ENCODE assay signal across 11 cellular contexts in genomic region chr6:135901776-135902524, GRCh38. TPM values are rescaled to one million over a fixed set of nuclear protein-coding genes. Genes with fewer than 3 reads are reported as not detected.
DNase-seq lines count a peak whose midpoint lies in the region; ATAC-seq and TF ChIP-seq lines count a peak whose summit lies in the region.
"Had no signal": no experiment of that assay in that cellular context is flagged by ENCODE, and none has a peak within 500 bp of the region (broad histone marks: within the 10 kb centered on the region; RNA-seq: fewer than 3 reads in every experiment).

No MANE protein-coding gene starts in this region.

- WGBS in prostate gland = 43% methylated on average over 6 of the region's 6 CpGs

- intact Hi-C loops in prostate gland (cut with DNase I) = no loop called here

- H3K9ac ChIP-seq in parathyroid adenoma = no peak overlapping the region

- H3K4me1 ChIP-seq in parathyroid adenoma = peaks cover 11% of the 10 kb centered on the region
- H3K4me1 ChIP-seq in prostate gland (replicated peaks) = no peaks in the 10 kb centered on the region

- DNase-seq in AG10803 (ENCODE audit: low read depth) (peak; percentile 89), fibroblast of villous mesenchyme (ENCODE audit: low read depth) (peak; percentile 93), prostate gland (ENCODE audit: low spot score) (no peak), GM13977 (ENCODE audit: low spot score) (no peak), Kasumi-1 (lab: John Stamatoyannopoulos, UW) (no peak)
- DNase-seq: DMS79 treated with DMSO at 0.1 percent for 48 hours, left colon, NCI-H1694 treated with DMSO at 0.1 percent for 48 hours had no signal

- in situ Hi-C loops in GM13977 (cut with MboI; ENCODE audit: low pct_unique_long_range_greater_than_20kb, low sequenced_read_pairs, unreplicated experiment) = loop anchor here (25.0 kb wide), 1 partner anchor 365 kb away; no protein-coding TSS in a partner anchor

- H3K27me3 ChIP-seq in parathyroid adenoma (ENCODE audit: control insufficient read depth, insufficient read depth, low read length) (no peaks in the 10 kb centered on the region), prostate gland (replicated peaks; ENCODE audit: insufficient read depth) (no peaks in the 10 kb centered on the region)

- no peak overlapping the region for H3K4me2 ChIP-seq in parathyroid adenoma (ENCODE audit: low read length)

- H3K9me3 ChIP-seq in parathyroid adenoma (ENCODE audit: control insufficient read depth, low read length) = no peaks in the 10 kb centered on the region
- H3K9me3 ChIP-seq in prostate gland = no peaks in the 10 kb centered on the region

- H2AFZ ChIP-seq in parathyroid adenoma = peak overlapping the region; percentile 33

- no peaks in the 10 kb centered on the region for H3K79me2 ChIP-seq in parathyroid adenoma

- no peak for ATAC-seq in GM21360 (IDR thresholded peaks at IDR 0.05; ENCODE audit: unreplicated experiment)
- ATAC-seq: left colon had no signal

- peak overlapping the region; percentile 31 for H3K4me3 ChIP-seq in AG10803 (ENCODE audit: low read length)
- 0 out of 2 replicates have a peak overlapping the region, but pooled peaks have one; percentile 1 for H3K4me3 ChIP-seq in WI38 (ENCODE audit: low read depth, low read length)
- no peak overlapping the region for H3K4me3 ChIP-seq in fibroblast of villous mesenchyme (ENCODE audit: low read depth, low read length)
- H3K4me3 ChIP-seq in parathyroid adenoma (ENCODE audit: low read depth, low read length) = no peak overlapping the region
- H3K4me3 ChIP-seq in prostate gland = no peak overlapping the region

- TF ChIP-seq CTCF in AG10803 (conservative IDR thresholded peaks at IDR 0.05; ENCODE audit: low read length) = no peak
- no peak for TF ChIP-seq CTCF in WI38 (IDR thresholded peaks at IDR 0.05; ENCODE audit: low read depth, low read length)
- TF ChIP-seq CTCF in fibroblast of villous mesenchyme (IDR thresholded peaks at IDR 0.05; ENCODE audit: insufficient read depth, low read depth, low read length) = no peak
- TF ChIP-seq CTCF in parathyroid adenoma (IDR thresholded peaks at IDR 0.05) = no peak
- no peak for TF ChIP-seq CTCF in prostate gland (IDR thresholded peaks at IDR 0.05)
- TF ChIP-seq CTCF in GM13977 (IDR thresholded peaks at IDR 0.05; ENCODE audit: extremely low read depth, insufficient read depth, missing control alignments) = no peak

- no peak for TF ChIP-seq POLR2A in prostate gland (IDR thresholded peaks at IDR 0.05)

- H3K27ac ChIP-seq in parathyroid adenoma (peak overlapping the region; percentile 59), prostate gland (no peak overlapping the region)

- H3K36me3 ChIP-seq in parathyroid adenoma (ENCODE audit: control insufficient read depth, insufficient read depth, low read length) = no peaks in the 10 kb centered on the region
- no peaks in the 10 kb centered on the region for H3K36me3 ChIP-seq in prostate gland

RNA-seq across cellular contexts. Expression of gene PDE7B, which starts 50.4 kb away (rescaled TPM):
- total RNA-seq in fibroblast of villous mesenchyme = 1.7 and 3.9 TPM in 2 replicates
- 1 to 10 TPM; 4.7 to 6.3 TPM for total RNA-seq in prostate gland

Comparison
In these comparisons a context has a peak if more than half of its experiments do, and no peak if none do; other contexts are left out.
1. DNase-seq: peak in AG10803 (single experiment) and fibroblast of villous mesenchyme (single experiment); none in prostate gland (single experiment), GM13977 (single experiment) and Kasumi-1 (0 of 2).
2. H3K4me3 ChIP-seq: peak in AG10803 (single experiment) and WI38 (single experiment); none in fibroblast of villous mesenchyme (single experiment), parathyroid adenoma (single experiment) and prostate gland (0 of 2).